In the genomic region with DNA sequence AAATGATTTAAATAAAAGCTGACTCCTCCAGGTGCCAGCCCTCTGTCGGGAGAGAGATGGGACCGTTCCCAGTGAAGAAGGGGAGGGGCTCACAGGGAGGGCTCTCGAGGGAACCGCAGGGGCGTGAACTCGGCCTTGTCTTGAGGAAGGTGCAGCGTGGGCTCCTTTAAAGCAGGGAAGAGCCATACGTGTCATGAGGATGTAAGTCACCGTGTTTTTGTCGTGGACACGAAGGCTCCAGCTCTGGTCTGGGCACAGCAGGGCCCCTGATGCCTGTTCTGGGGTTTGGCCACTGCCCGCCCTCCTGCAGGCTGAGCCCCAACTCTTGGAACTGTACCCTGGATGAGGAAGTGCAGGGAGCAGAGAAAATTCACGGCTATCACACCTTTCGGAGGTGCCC, we compare ENCODE assay signal across 16 cellular contexts. TPM values are rescaled to one million over a fixed set of nuclear protein-coding genes. Genes with fewer than 3 reads are reported as not detected.
DNase-seq lines count a peak whose midpoint lies in the region; ATAC-seq and TF ChIP-seq lines count a peak whose summit lies in the region.
"Had no signal": no experiment of that assay in that cellular context is flagged by ENCODE, and none has a peak within 500 bp of the region (broad histone marks: within the 10 kb centered on the region; RNA-seq: fewer than 3 reads in every experiment).

No MANE protein-coding gene starts in this region.

- intact Hi-C loops in Right ventricle myocardium superior (cut with DNase I) = no loop called here
- intact Hi-C loops in Right ventricle myocardium inferior (cut with DNase I) = no loop called here

- no peaks in the 10 kb centered on the region for H3K9me3 Mint-ChIP-seq in type B pancreatic cell

- no peaks in the 10 kb centered on the region for H3K36me3 Mint-ChIP-seq in type B pancreatic cell

- peaks cover 20% of the 10 kb centered on the region for H3K27me3 Mint-ChIP-seq in type B pancreatic cell

- ATAC-seq in Right ventricle myocardium superior (ENCODE audit: poor library complexity) (no peak), Right ventricle myocardium inferior (no peak)
- ATAC-seq: left colon, Panc1 had no signal

- CTCF ChIA-PET in GM10248 (lab: Yijun Ruan, JAX) = interaction anchor here (1.1 to 1.2 kb wide), 2 partner anchors 9 to 88 kb away, joined by 3 to 4 read pairs; no protein-coding TSS in a partner anchor

- peak overlapping the region; percentile 65 for H3K27ac ChIP-seq in angular gyrus (ENCODE audit: low read depth, low read length)
- H3K27ac ChIP-seq: KMS-11, thoracic aorta had no signal

- POLR2A ChIA-PET in GM10248 (lab: Yijun Ruan, JAX) = no interaction called here

- H3K4me1 Mint-ChIP-seq in type B pancreatic cell (ENCODE audit: unreplicated experiment) = peaks cover 2% of the 10 kb centered on the region

- H3K4me3 Mint-ChIP-seq in type B pancreatic cell = no peak overlapping the region

- TF ChIP-seq CTCF in type B pancreatic cell (conservative IDR thresholded peaks at IDR 0.05) = no peak
- no peak for TF ChIP-seq CTCF in GM10248 (IDR thresholded peaks at IDR 0.05; ENCODE audit: control extremely low read depth, extremely low read depth, low read depth, missing control alignments)

- DNase-seq in Right ventricle myocardium superior = peak; percentile 25
- no peak for DNase-seq in Right ventricle myocardium inferior (ENCODE audit: missing footprints)
- DNase-seq in islet precursor cell = peak; percentile 32
- peak; percentile 50 for DNase-seq in type B pancreatic cell (ENCODE audit: extremely low spot score, unreplicated experiment)
- no peak for DNase-seq in GM10248 (ENCODE audit: extremely low spot score)
- DNase-seq in T-helper 9 cell = no peak
- DNase-seq: amniotic stem cell, mesendoderm, NCI-H146, NCI-H2171 had no signal

- no peak overlapping the region for H3K27ac Mint-ChIP-seq in type B pancreatic cell

RNA-seq across cellular contexts. Expression of gene JAKMIP3, which starts 45.0 kb away (rescaled TPM):
- total RNA-seq in Right ventricle myocardium superior (1.5 TPM), Right ventricle myocardium inferior (1.6 TPM), type B pancreatic cell (ENCODE audit: low replicate concordance) (0.10 and 0.19 TPM in 2 replicates)
- total RNA-seq: smooth muscle cell had no signal

Comparison
In these comparisons a context has a peak if more than half of its experiments do, and no peak if none do; other contexts are left out.
1. DNase-seq: peak in Right ventricle myocardium superior (single experiment), islet precursor cell (single experiment) and type B pancreatic cell (single experiment); none in Right ventricle myocardium inferior (single experiment), GM10248 (single experiment) and T-helper 9 cell (single experiment).